Comparison of ENCODE assay signal across 8 cellular contexts in genomic region chr19:4814625-4815425, GRCh38. TPM values are rescaled to one million over a fixed set of nuclear protein-coding genes. Genes with fewer than 3 reads are reported as not detected.
DNase-seq lines count a peak whose midpoint lies in the region; ATAC-seq and TF ChIP-seq lines count a peak whose summit lies in the region.

No MANE protein-coding gene starts in this region.

- peaks cover 4% of the 10 kb centered on the region for H3K9me3 Mint-ChIP-seq in activated naive CD8-positive, alpha-beta T cell treated with anti-CD3 and anti-CD28 coated beads, Interleukin-2, amount 50 U/mL, for 24 hours
- H3K9me3 Mint-ChIP-seq in mesothelial cell of epicardium, result peaks cover 3% of the 10 kb centered on the region

- H3K27me3 Mint-ChIP-seq in activated naive CD8-positive, alpha-beta T cell treated with anti-CD3 and anti-CD28 coated beads, Interleukin-2, amount 50 U/mL, for 24 hours, result no peaks in the 10 kb centered on the region
- no peaks in the 10 kb centered on the region for H3K27me3 Mint-ChIP-seq in mesothelial cell of epicardium (ENCODE audit: low read depth)

- peaks cover 16% of the 10 kb centered on the region for H3K36me3 Mint-ChIP-seq in activated naive CD8-positive, alpha-beta T cell treated with anti-CD3 and anti-CD28 coated beads, Interleukin-2, amount 50 U/mL, for 24 hours (ENCODE audit: low read depth)
- peaks cover 13% of the 10 kb centered on the region for H3K36me3 Mint-ChIP-seq in mesothelial cell of epicardium

- no peak for ATAC-seq in activated naive CD8-positive, alpha-beta T cell treated with anti-CD3 and anti-CD28 coated beads, Interleukin-2, amount 50 U/mL, for 24 hours

- no peak for TF ChIP-seq CTCF in AG10803 (conservative IDR thresholded peaks at IDR 0.05; ENCODE audit: low read length)
- TF ChIP-seq CTCF in GM10266 (IDR thresholded peaks at IDR 0.05; ENCODE audit: control insufficient read depth, insufficient read depth, low read depth, missing control alignments), result no peak
- no peak for TF ChIP-seq CTCF in mesothelial cell of epicardium (IDR thresholded peaks at IDR 0.05; ENCODE audit: unreplicated experiment)
- no peak for TF ChIP-seq CTCF in lower leg skin (IDR thresholded peaks at IDR 0.05)

- peak overlapping the region; percentile 69 for H3K4me3 Mint-ChIP-seq in activated naive CD8-positive, alpha-beta T cell treated with anti-CD3 and anti-CD28 coated beads, Interleukin-2, amount 50 U/mL, for 24 hours
- H3K4me3 Mint-ChIP-seq in mesothelial cell of epicardium, result peak overlapping the region; percentile 64

- peaks cover 20% of the 10 kb centered on the region for H3K4me1 Mint-ChIP-seq in activated naive CD8-positive, alpha-beta T cell treated with anti-CD3 and anti-CD28 coated beads, Interleukin-2, amount 50 U/mL, for 24 hours
- peaks cover 3% of the 10 kb centered on the region for H3K4me1 Mint-ChIP-seq in mesothelial cell of epicardium

- 72 to 78% methylated on average over 7 of the region's 7 CpGs for WGBS in lower leg skin, 2 donors

- H3K4me3 ChIP-seq in AG10803 (ENCODE audit: low read length) (no peak overlapping the region), lower leg skin (ENCODE audit: low read depth, poor library complexity, severe bottlenecking) (no peak overlapping the region)

- intact Hi-C loops in lower leg skin (cut with DNase I; ENCODE audit: low total_unique reads), result loop anchor here (5.0 kb wide), 2 partner anchors 37 to 102 kb away; no protein-coding TSS in a partner anchor

- peak overlapping the region; percentile 75 for H3K27ac Mint-ChIP-seq in activated naive CD8-positive, alpha-beta T cell treated with anti-CD3 and anti-CD28 coated beads, Interleukin-2, amount 50 U/mL, for 24 hours
- H3K27ac Mint-ChIP-seq in mesothelial cell of epicardium, result no peak overlapping the region

- DNase-seq in AG10803 (ENCODE audit: low read depth), result peak; percentile 95
- peak; percentile 19 for DNase-seq in GM10266 (ENCODE audit: extremely low spot score)
- DNase-seq in activated naive CD8-positive, alpha-beta T cell treated with anti-CD3 and anti-CD28 coated beads, Interleukin-2, amount 50 U/mL, for 24 hours, result no peak
- DNase-seq in mesothelial cell of epicardium (ENCODE audit: low spot score in 2 of 2, unreplicated experiment in 2 of 2), result no peak
- no peak for DNase-seq in superior temporal gyrus (ENCODE audit: extremely low spot score)
- DNase-seq in NK-92 (lab: John Stamatoyannopoulos, UW; ENCODE audit: unreplicated experiment), result no peak
- DNase-seq in lower leg skin (ENCODE audit: low spot score in 2 of 2), result no peak
- no peak for DNase-seq in putamen (ENCODE audit: low spot score)

- TF ChIP-seq POLR2A in lower leg skin (IDR thresholded peaks at IDR 0.05), result no peak

RNA-seq across cellular contexts. Expression of gene TICAM1, which starts 16.7 kb away (rescaled TPM):
- total RNA-seq in mesothelial cell of epicardium (7.6 to 7.9 TPM (median 7.7 TPM) in 3 replicates), lower leg skin (10 to 100 TPM in 3 of 4 donors, 1 to 10 TPM in 1; 8.0 to 34.4 (median 15.3) TPM)

RNA-seq across cellular contexts. Expression of gene FEM1A, which starts 23.3 kb away (rescaled TPM):
- total RNA-seq in mesothelial cell of epicardium, result 11.0 to 11.5 TPM (median 11.5 TPM) in 3 replicates
- total RNA-seq in lower leg skin, result 10 to 100 TPM; 46.4 to 55.3 (median 49.9) TPM

RNA-seq across cellular contexts. Expression of gene PLIN3, which starts 52.6 kb away (rescaled TPM):
- total RNA-seq in mesothelial cell of epicardium, result 49.6 to 55.6 TPM (median 52.9 TPM) in 3 replicates
- total RNA-seq in lower leg skin, result 10 to 100 TPM; 59.6 to 92.3 (median 68.5) TPM

Comparison
In these comparisons a context has a peak if more than half of its experiments do, and no peak if none do; other contexts are left out.
1. DNase-seq: peak in AG10803 (single experiment) and GM10266 (single experiment); none in activated naive CD8-positive, alpha-beta T cell treated with anti-CD3 and anti-CD28 coated beads, Interleukin-2, amount 50 U/mL, for 24 hours (single experiment), mesothelial cell of epicardium (0 of 2), superior temporal gyrus (single experiment), NK-92 (single experiment), lower leg skin (0 of 2) and putamen (single experiment).